Comparison of ENCODE assay signal across 8 cellular contexts in genomic region chr5:119395080-119395836, GRCh38. TPM values are rescaled to one million over a fixed set of nuclear protein-coding genes. Genes with fewer than 3 reads are reported as not detected.
DNase-seq lines count a peak whose midpoint lies in the region; ATAC-seq, FAIRE-seq and TF ChIP-seq lines count a peak whose summit lies in the region.

No MANE protein-coding gene starts in this region.

- no peak overlapping the region for H3K4me3 Mint-ChIP-seq in chondrocyte (ENCODE audit: unreplicated experiment)

- H3K27ac Mint-ChIP-seq in chondrocyte (ENCODE audit: unreplicated experiment): peak overlapping the region; percentile 8

- intact Hi-C loops in ascending aorta (cut with DNase I): no loop called here

- ATAC-seq in GM19468 (IDR thresholded peaks at IDR 0.05; ENCODE audit: extremely low read depth, unreplicated experiment) (peak; percentile 49), HG03103 (IDR thresholded peaks at IDR 0.05; ENCODE audit: low read depth, unreplicated experiment) (peak; percentile 59), left lobe of liver (no peak)

- no peaks in the 10 kb centered on the region for H3K36me3 ChIP-seq in ascending aorta

- no peaks in the 10 kb centered on the region for H3K9me3 ChIP-seq in ascending aorta

- no peak for TF ChIP-seq CTCF in chondrocyte (IDR thresholded peaks at IDR 0.05)
- TF ChIP-seq CTCF in ascending aorta (IDR thresholded peaks at IDR 0.05): no peak

- H3K4me1 ChIP-seq in ascending aorta: peaks cover 0 to 16% of the 10 kb centered on the region in 2 donors

- peak; percentile 87 for FAIRE-seq in GM18507 (lab: Jason Lieb, UNC)

- H3K4me3 ChIP-seq in ascending aorta: no peak overlapping the region

- no peak for DNase-seq in GM18507 (ENCODE audit: extremely low spot score, insufficient read length, low read depth)
- no peak for DNase-seq in chondrocyte (ENCODE audit: low spot score)
- no peak for DNase-seq in ascending aorta (ENCODE audit: low spot score in 2 of 2)
- no peak for DNase-seq in GM19238 (ENCODE audit: insufficient read length, low spot score)
- no peak for DNase-seq in HuH-7 (ENCODE audit: low spot score)
- DNase-seq in left lobe of liver (ENCODE audit: low spot score): no peak

- no peaks in the 10 kb centered on the region for H3K36me3 Mint-ChIP-seq in chondrocyte (ENCODE audit: low read depth)

- no peaks in the 10 kb centered on the region for H3K27me3 ChIP-seq in ascending aorta

- H3K27me3 Mint-ChIP-seq in chondrocyte (ENCODE audit: low read depth): no peaks in the 10 kb centered on the region

- H3K4me1 Mint-ChIP-seq in chondrocyte (ENCODE audit: low read depth): peaks cover 69% of the 10 kb centered on the region

- H3K9me3 Mint-ChIP-seq in chondrocyte (ENCODE audit: low read depth): no peaks in the 10 kb centered on the region

- peak overlapping the region in 1 of 2 donors; percentile 22 for H3K27ac ChIP-seq in ascending aorta

RNA-seq across cellular contexts. Expression of gene TNFAIP8, which starts 39.4 kb away (rescaled TPM):
- total RNA-seq in chondrocyte: 15.0 to 22.3 TPM (median 19.5 TPM) in 3 replicates
- 3.5 TPM for total RNA-seq in ascending aorta
- total RNA-seq in left lobe of liver: 2.4 TPM

RNA-seq across cellular contexts. Expression of gene HSD17B4, which starts 57.0 kb away (rescaled TPM):
- total RNA-seq in chondrocyte (92.8 to 118 TPM (median 98.4 TPM) in 3 replicates), ascending aorta (65.0 TPM), left lobe of liver (664 TPM)
